In genomic region chr3:3800076-3800448, GRCh38 we compare ENCODE assay signal across 8 cellular contexts. TPM values are rescaled to one million over a fixed set of nuclear protein-coding genes. Genes with fewer than 3 reads are reported as not detected.
DNase-seq lines count a peak whose midpoint lies in the region; ATAC-seq and TF ChIP-seq lines count a peak whose summit lies in the region.

No MANE protein-coding gene starts in this region.

- TF ChIP-seq CTCF in H9 (conservative IDR thresholded peaks at IDR 0.05) (no peak), right atrium auricular region (IDR thresholded peaks at IDR 0.05) (no peak), psoas muscle (IDR thresholded peaks at IDR 0.05) (no peak)

- no peak overlapping the region for H2BK15ac ChIP-seq in H9 (ENCODE audit: low read depth, low read length)

- H3K9me3 Mint-ChIP-seq in H9: peaks cover 3 to 4% of the 10 kb centered on the region in 2 experiments; a peak in 3 of 5 replicates
- H3K9me3 Mint-ChIP-seq in activated CD8-positive, alpha-beta T cell treated with anti-CD3 and anti-CD28 coated beads, Interleukin-2, amount 10 ng/mL, durations not matched to agents 7 days and 5 days (ENCODE audit: insufficient read depth): peaks cover 9% of the 10 kb centered on the region

- H3K23ac ChIP-seq in H9 (ENCODE audit: insufficient read length, low read depth, low read length): no peak overlapping the region

- intact Hi-C loops in psoas muscle (cut with DNase I): loop anchor here in 1 of 2 donors (10.0 kb wide), 1 partner anchor 495 kb away; no protein-coding TSS in a partner anchor

- H3K9me3 ChIP-seq in H9 (ENCODE audit: control insufficient read depth, low read depth, low read length): no peaks in the 10 kb centered on the region
- no peaks in the 10 kb centered on the region for H3K9me3 ChIP-seq in right atrium auricular region
- no peaks in the 10 kb centered on the region for H3K9me3 ChIP-seq in psoas muscle

- H3K4me3 ChIP-seq in right atrium auricular region (peak overlapping the region; percentile 36 to 55), psoas muscle (peak overlapping the region; percentile 82)

- H3K9ac ChIP-seq in H9 (ENCODE audit: extremely low read depth, insufficient read length, low read length): peak overlapping the region; percentile 92

- no peak overlapping the region for H2BK12ac ChIP-seq in H9 (ENCODE audit: insufficient read length, low read depth, low read length)

- H3K14ac ChIP-seq in H9 (ENCODE audit: insufficient read depth, low read length): peak overlapping the region; percentile 55

- CTCF ChIA-PET in activated CD8-positive, alpha-beta T cell treated with anti-CD3 and anti-CD28 coated beads, Interleukin-2, amount 10 ng/mL, durations not matched to agents 7 days and 5 days (lab: Charles Lee): no interaction called here

- no peaks in the 10 kb centered on the region for H3K27me3 ChIP-seq in H9 (ENCODE audit: insufficient read depth, low read length)
- peaks cover 0 to 7% of the 10 kb centered on the region in 2 donors for H3K27me3 ChIP-seq in right atrium auricular region
- no peaks in the 10 kb centered on the region for H3K27me3 ChIP-seq in psoas muscle (ENCODE audit: insufficient read depth in 3 of 3, low read length in 2 of 3)

- no peak overlapping the region for H4K8ac ChIP-seq in H9 (replicated peaks; ENCODE audit: insufficient read length, low read depth, low read length)

- H3K4me1 ChIP-seq in H9 (ENCODE audit: insufficient read depth, low read length): peaks cover 4% of the 10 kb centered on the region; the same call in 1 of the 2 replicates
- H3K4me1 ChIP-seq in right atrium auricular region: peaks cover 0 to 32% of the 10 kb centered on the region in 2 donors
- H3K4me1 ChIP-seq in psoas muscle: peaks cover 11% of the 10 kb centered on the region

- peaks cover 22% of the 10 kb centered on the region; the same call in 1 of the 2 replicates for H3K79me2 ChIP-seq in H9 (ENCODE audit: insufficient read depth, low read length)

- no peaks in the 10 kb centered on the region for H3K36me3 ChIP-seq in right atrium auricular region
- no peaks in the 10 kb centered on the region for H3K36me3 ChIP-seq in psoas muscle (ENCODE audit: insufficient read depth in 1 of 2, low read depth in 1 of 2)

- H3K4ac ChIP-seq in H9 (ENCODE audit: low read depth, low read length): no peak overlapping the region

- H3K4me2 ChIP-seq in H9 (ENCODE audit: insufficient read depth, insufficient read length, low read length): peak overlapping the region; percentile 84

- H2BK120ac ChIP-seq in H9 (ENCODE audit: low read depth, low read length, poor library complexity, severe bottlenecking): no peak overlapping the region

- H2AK5ac ChIP-seq in H9 (ENCODE audit: insufficient read length, low read length): no peak overlapping the region

- ATAC-seq in activated CD8-positive, alpha-beta T cell treated with anti-CD3 and anti-CD28 coated beads, Interleukin-2, amount 10 ng/mL, durations not matched to agents 7 days and 5 days: no peak
- peak; percentile 34 to 53 (median 42) for ATAC-seq in psoas muscle
- no peak for ATAC-seq in GM21576 (IDR thresholded peaks at IDR 0.05; ENCODE audit: unreplicated experiment)

- DNase-seq in H9 (peak; percentile 34), right atrium auricular region (ENCODE audit: low spot score) (no peak), psoas muscle (peak; percentile 18 to 60), NCI-H2196 treated with DMSO at 0.1 percent for 48 hours (lab: John Stamatoyannopoulos, UW; ENCODE audit: unreplicated experiment) (no peak), HUDEP-2 (lab: John Stamatoyannopoulos, UW; ENCODE audit: unreplicated experiment in 76 of 76) (no peak), OCI-M1 (lab: John Stamatoyannopoulos, UW) (no peak)
- DNase-seq in activated CD8-positive, alpha-beta T cell treated with anti-CD3 and anti-CD28 coated beads, Interleukin-2, amount 10 ng/mL, durations not matched to agents 7 days and 5 days: peak; percentile 23

- H3K27ac Mint-ChIP-seq in H9: peak overlapping the region; percentile 89 to 99 (median 95)
- H3K27ac Mint-ChIP-seq in activated CD8-positive, alpha-beta T cell treated with anti-CD3 and anti-CD28 coated beads, Interleukin-2, amount 10 ng/mL, durations not matched to agents 7 days and 5 days: no peak overlapping the region

- no peak overlapping the region for H4K5ac ChIP-seq in H9 (ENCODE audit: insufficient read length, low read depth, low read length)

- H3T11ph ChIP-seq in H9 (ENCODE audit: low read length): no peak overlapping the region

- no peak overlapping the region for H3K27ac ChIP-seq in H9 (ENCODE audit: insufficient read length, low read depth, low read length)
- no peak overlapping the region for H3K27ac ChIP-seq in right atrium auricular region
- peak overlapping the region; percentile 80 for H3K27ac ChIP-seq in psoas muscle

- peaks cover 42 to 45% of the 10 kb centered on the region in 2 experiments for H3K4me1 Mint-ChIP-seq in H9
- H3K4me1 Mint-ChIP-seq in activated CD8-positive, alpha-beta T cell treated with anti-CD3 and anti-CD28 coated beads, Interleukin-2, amount 10 ng/mL, durations not matched to agents 7 days and 5 days (ENCODE audit: low read depth): peaks cover 17% of the 10 kb centered on the region

- H4K91ac ChIP-seq in H9 (ENCODE audit: insufficient read length, low read depth, low read length): peak overlapping the region; percentile 8

- peaks cover 19% of the 10 kb centered on the region for H3K27me3 Mint-ChIP-seq in H9 (ENCODE audit: low read depth)
- peaks cover 33% of the 10 kb centered on the region for H3K27me3 Mint-ChIP-seq in activated CD8-positive, alpha-beta T cell treated with anti-CD3 and anti-CD28 coated beads, Interleukin-2, amount 10 ng/mL, durations not matched to agents 7 days and 5 days (ENCODE audit: low read depth)

- H3K79me1 ChIP-seq in H9 (ENCODE audit: insufficient read depth, low read depth, low read length, poor library complexity, severe bottlenecking): no peaks in the 10 kb centered on the region

- no peak overlapping the region for H2BK5ac ChIP-seq in H9 (ENCODE audit: insufficient read length, low read length)

- H3K18ac ChIP-seq in H9 (ENCODE audit: insufficient read length, low read depth, low read length): peak overlapping the region; percentile 79

- H3K4me3 Mint-ChIP-seq in H9: peak overlapping the region; percentile 81 to 97
- peak overlapping the region; percentile 76 for H3K4me3 Mint-ChIP-seq in activated CD8-positive, alpha-beta T cell treated with anti-CD3 and anti-CD28 coated beads, Interleukin-2, amount 10 ng/mL, durations not matched to agents 7 days and 5 days

- H3K23me2 ChIP-seq in H9 (ENCODE audit: insufficient read length, low read depth, low read length, poor library complexity, severe bottlenecking): peaks cover 19% of the 10 kb centered on the region

- H2BK20ac ChIP-seq in H9 (ENCODE audit: low read depth, low read length, poor library complexity, severe bottlenecking): no peak overlapping the region

- no peaks in the 10 kb centered on the region for H4K20me1 ChIP-seq in H9 (ENCODE audit: control insufficient read depth, insufficient read depth, insufficient read length)

- H2AFZ ChIP-seq in H9 (ENCODE audit: low read length): no peak overlapping the region

- H3K36me3 Mint-ChIP-seq in H9 (ENCODE audit: insufficient read depth in 1 of 3, low read depth in 3 of 3): peaks cover 25 to 40% (median 31%) of the 10 kb centered on the region in 3 experiments
- H3K36me3 Mint-ChIP-seq in activated CD8-positive, alpha-beta T cell treated with anti-CD3 and anti-CD28 coated beads, Interleukin-2, amount 10 ng/mL, durations not matched to agents 7 days and 5 days (ENCODE audit: low read depth): no peaks in the 10 kb centered on the region

- H3K56ac ChIP-seq in H9 (ENCODE audit: insufficient read length, low read depth, low read length): no peak overlapping the region

- no CpG with 5 or more reads among the region's 19 CpGs for WGBS in H9 (ENCODE audit: extremely low coverage, insufficient read length, low lambda C conversion rate)
- 1 to 2% (median 1%) methylated on average over 18 to 19 of the region's 19 CpGs for WGBS in psoas muscle, 3 donors

- POLR2A ChIA-PET in activated CD8-positive, alpha-beta T cell treated with anti-CD3 and anti-CD28 coated beads, Interleukin-2, amount 10 ng/mL, durations not matched to agents 7 days and 5 days (lab: Charles Lee): interaction anchor here (0.6 kb wide), 1 partner anchor 493 kb away, joined by 3 read pairs; no protein-coding TSS in a partner anchor

RNA-seq across cellular contexts. Expression of gene LRRN1, which starts 0.8 kb away (rescaled TPM):
- 269 and 271 TPM in 2 replicates for total RNA-seq in H9 (2021)
- 1 to 10 TPM; 1.4 to 1.7 TPM for total RNA-seq in activated CD8-positive, alpha-beta T cell treated with anti-CD3 and anti-CD28 coated beads, Interleukin-2, amount 10 ng/mL, durations not matched to agents 7 days and 5 days
- total RNA-seq in right atrium auricular region: under 1 TPM in 1 of 2 donors, not detected in 1; 0.24 TPM
- 10 to 100 TPM in 1 of 4 donors, 1 to 10 TPM in 3; 5.1 to 12.6 (median 8.0) TPM for total RNA-seq in psoas muscle
- polyA plus RNA-seq in psoas muscle: 1 to 10 TPM in 2 of 3 donors, under 1 TPM in 1; 0.29 to 3.2 (median 1.5) TPM

Comparison
In these comparisons a context has a peak if more than half of its experiments do, and no peak if none do; other contexts are left out.
1. DNase-seq: peak in H9 (single experiment), activated CD8-positive, alpha-beta T cell treated with anti-CD3 and anti-CD28 coated beads, Interleukin-2, amount 10 ng/mL, durations not matched to agents 7 days and 5 days (single experiment) and psoas muscle (2 of 2); none in right atrium auricular region (single experiment), NCI-H2196 treated with DMSO at 0.1 percent for 48 hours (single experiment), HUDEP-2 (0 of 76) and OCI-M1 (single experiment).
2. ATAC-seq: peak in psoas muscle (4 of 4); none in activated CD8-positive, alpha-beta T cell treated with anti-CD3 and anti-CD28 coated beads, Interleukin-2, amount 10 ng/mL, durations not matched to agents 7 days and 5 days (single experiment) and GM21576 (single experiment).
3. RNA of gene LRRN1, which starts 0.8 kb away (total RNA-seq): 269 to 271 TPM in H9; 5.1 to 12.6 TPM in psoas muscle, 1.4 to 1.7 TPM in activated CD8-positive, alpha-beta T cell treated with anti-CD3 and anti-CD28 coated beads, Interleukin-2, amount 10 ng/mL, durations not matched to agents 7 days and 5 days and 0.24 TPM in right atrium auricular region; every median in the first group is over 10 times any median in the second.